23 cellular contexts compared by ENCODE assay signal in the genomic region with DNA sequence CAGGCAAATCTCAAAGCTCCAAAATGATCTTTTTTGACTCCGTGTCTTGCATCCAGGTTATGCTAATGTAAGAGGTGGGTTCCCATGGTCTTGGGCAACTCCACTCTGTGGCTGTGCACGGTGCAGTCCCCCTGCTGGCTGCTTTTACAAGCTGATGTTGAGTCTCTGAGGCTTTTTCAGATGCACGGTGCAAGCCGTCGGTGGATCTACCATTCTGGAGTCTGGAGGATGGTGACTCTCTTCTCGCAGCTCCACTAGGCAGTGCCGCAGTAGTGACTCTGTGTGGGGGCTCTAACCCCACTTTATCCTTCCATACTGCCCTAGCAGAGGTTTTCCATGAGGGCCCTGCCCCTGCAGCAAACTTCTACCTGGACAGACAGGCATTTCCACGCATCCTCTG.
A peak's percentile ranks its signal among the peaks of the same experiment; 100 is the strongest.
DNase-seq lines count a peak whose midpoint lies in the region; ATAC-seq, FAIRE-seq and TF ChIP-seq lines count a peak whose summit lies in the region.
"Had no signal": no experiment of that assay in that cellular context is flagged by ENCODE, and none has a peak within 500 bp of the region (broad histone marks: within the 10 kb centered on the region; RNA-seq: fewer than 3 reads in every experiment).

No MANE protein-coding gene starts in this region.

- TF ChIP-seq RAD21 in HepG2 (CRISPR knock-in tag; IDR thresholded peaks at IDR 0.05), result no peak

- H3K79me2 ChIP-seq in HepG2 (ENCODE audit: insufficient read depth, low read length), result no peaks in the 10 kb centered on the region

- DNase-seq in HepG2 (ENCODE audit: low spot score) (no peak), right lobe of liver (no peak), NB4 (ENCODE audit: low read depth) (peak; percentile 3), WERI-Rb-1 (no peak), posterior vena cava (ENCODE audit: low spot score) (peak; percentile 61), stomach (no peak), OCI-M1 (lab: John Stamatoyannopoulos, UW) (no peak), cardiac septum (ENCODE audit: low spot score) (no peak)
- DNase-seq: ACHN; Caco-2; Calu3; CD4-positive, alpha-beta T cell; CD8-positive, alpha-beta T cell; DMS79 treated with DMSO at 0.1 percent for 48 hours; GF-D8 had no signal

- H3K4me3 ChIP-seq in HepG2 (replicated peaks in 1 of 3; ENCODE audit: insufficient read depth in 1 of 3, low read depth in 2 of 3, low read length in 3 of 3) (no peak overlapping the region), right lobe of liver (no peak overlapping the region), NB4 (ENCODE audit: low read depth, low read length) (no peak overlapping the region), WERI-Rb-1 (ENCODE audit: low read depth, low read length) (no peak overlapping the region), stomach (no peak overlapping the region)
- H3K4me3 ChIP-seq: A549; BLaER1 treated with 17β-estradiol and CSF1 and Interleukin-3, amounts not matched to agents 10 nM and 100 nM had no signal

- POLR2A ChIA-PET in HepG2 (lab: Yijun Ruan, JAX), result no interaction called here

- no peak overlapping the region for H3K4me2 ChIP-seq in HepG2 (ENCODE audit: low read depth, low read length)
- H3K4me2 ChIP-seq: A549; BLaER1 treated with 17β-estradiol and CSF1 and Interleukin-3, amounts not matched to agents 10 nM and 100 nM had no signal

- 0 out of 2 replicates have a peak, but pooled peaks cover 8% of the 10 kb centered on the region for H3K9me3 ChIP-seq in HepG2 (ENCODE audit: low read length)
- no peaks in the 10 kb centered on the region for H3K9me3 ChIP-seq in right lobe of liver
- H3K9me3 ChIP-seq in WERI-Rb-1 (ENCODE audit: severe bottlenecking), result peaks cover 15% of the 10 kb centered on the region
- peaks cover 0 to 27% (median 13%) of the 10 kb centered on the region in 4 donors for H3K9me3 ChIP-seq in stomach
- H3K9me3 ChIP-seq: A549, Caco-2 had no signal

- TF ChIP-seq EP300 in HepG2 (IDR thresholded peaks at IDR 0.05; ENCODE audit: low read depth in 2 of 2, low read length in 2 of 2), result no peak
- TF ChIP-seq EP300 in HepG2 (CRISPR knock-in tag; IDR thresholded peaks at IDR 0.05; ENCODE audit: borderline replicate concordance), result no peak
- no peak for TF ChIP-seq EP300 in stomach (IDR thresholded peaks at IDR 0.05)

- 0 out of 3 replicates have a peak, but pooled peaks have one; percentile 35 for ATAC-seq in HepG2
- no peak for ATAC-seq in right lobe of liver
- ATAC-seq: A549; CD8-positive, alpha-beta T cell had no signal

- H2AFZ ChIP-seq in HepG2 (ENCODE audit: low read length), result no peak overlapping the region

- H3K27ac ChIP-seq in HepG2 (ENCODE audit: extremely low read length, insufficient read depth, low read length), result no peak overlapping the region
- no peak overlapping the region for H3K27ac ChIP-seq in right lobe of liver
- no peak overlapping the region for H3K27ac ChIP-seq in WERI-Rb-1
- H3K27ac ChIP-seq in stomach, result no peak overlapping the region
- H3K27ac ChIP-seq: 22Rv1; A549; BLaER1 treated with 17β-estradiol and CSF1 and Interleukin-3, amounts not matched to agents 10 nM and 100 nM; C4-2B had no signal

- WGBS in HepG2 (ENCODE audit: low lambda C conversion rate), result 51% methylated on average over 5 of the region's 8 CpGs
- WGBS in right lobe of liver (ENCODE audit: insufficient coverage, low coverage, low lambda C conversion rate, missing lambda C conversion rate), result 85% methylated on average over 5 of the region's 8 CpGs
- WGBS in stomach, 5 donors, result 87 to 91% (median 89%) methylated on average over 8 of the region's 8 CpGs

- no peak for FAIRE-seq in HepG2 (lab: Jason Lieb, UNC)
- FAIRE-seq: A549, D721Med, G401.6, GM12891, GM19239 had no signal

- H3K36me3 ChIP-seq in HepG2 (replicated peaks in 1 of 2; ENCODE audit: control insufficient read depth in 1 of 2, insufficient read depth in 2 of 2, low read length in 2 of 2) (no peaks in the 10 kb centered on the region), right lobe of liver (no peaks in the 10 kb centered on the region), WERI-Rb-1 (no peaks in the 10 kb centered on the region), stomach (no peaks in the 10 kb centered on the region)
- H3K36me3 ChIP-seq: BLaER1 treated with 17β-estradiol and CSF1 and Interleukin-3, amounts not matched to agents 10 nM and 100 nM had no signal

- H3K9ac ChIP-seq in HepG2 (ENCODE audit: insufficient read depth, low read depth, low read length), result no peak overlapping the region
- H3K9ac ChIP-seq: BLaER1 treated with 17β-estradiol and CSF1 and Interleukin-3, amounts not matched to agents 10 nM and 100 nM had no signal

- TF ChIP-seq CTCF in HepG2 (CRISPR knock-in tag; IDR thresholded peaks at IDR 0.05) (no peak), right lobe of liver (IDR thresholded peaks at IDR 0.05) (no peak), NB4 (IDR thresholded peaks at IDR 0.05; ENCODE audit: low read depth, low read length) (peak; percentile 2), WERI-Rb-1 (IDR thresholded peaks at IDR 0.05; ENCODE audit: low read depth, low read length) (0 out of 2 replicates have a peak, but pooled peaks have one; percentile 25), stomach (IDR thresholded peaks at IDR 0.05) (no peak)

- H3K4me1 ChIP-seq in HepG2 (ENCODE audit: insufficient read depth, low read length) (no peaks in the 10 kb centered on the region), right lobe of liver (no peaks in the 10 kb centered on the region), stomach (no peaks in the 10 kb centered on the region)
- H3K4me1 ChIP-seq: A549; BLaER1 treated with 17β-estradiol and CSF1 and Interleukin-3, amounts not matched to agents 10 nM and 100 nM; Caco-2 had no signal

- H3K27me3 ChIP-seq in HepG2 (ENCODE audit: control insufficient read depth in 1 of 2, insufficient read depth in 2 of 2, low read length in 2 of 2) (no peaks in the 10 kb centered on the region), right lobe of liver (no peaks in the 10 kb centered on the region), WERI-Rb-1 (ENCODE audit: insufficient read depth, low read depth, severe bottlenecking) (no peaks in the 10 kb centered on the region), stomach (no peaks in the 10 kb centered on the region)
- H3K27me3 ChIP-seq: BLaER1 treated with 17β-estradiol and CSF1 and Interleukin-3, amounts not matched to agents 10 nM and 100 nM had no signal

- CTCF ChIA-PET in HepG2 (lab: Yijun Ruan, JAX; ENCODE audit: low intra/inter-chr PET ratio, low total read pairs), result no interaction called here

- intact Hi-C loops in HepG2 (cut with micrococcal nuclease; ENCODE audit: unreplicated experiment), result no loop called here
- intact Hi-C loops in right lobe of liver (cut with DNase I), result no loop called here
- intact Hi-C loops in posterior vena cava (cut with DNase I), result no loop called here
- intact Hi-C loops in stomach (cut with DNase I; ENCODE audit: low total_unique reads), result no loop called here
- intact Hi-C loops in cardiac septum (cut with DNase I), result no loop called here

- TF ChIP-seq POLR2A in HepG2 (IDR thresholded peaks at IDR 0.05; ENCODE audit: insufficient read depth in 1 of 2, low read depth in 2 of 2, low read length in 2 of 2) (no peak), right lobe of liver (IDR thresholded peaks at IDR 0.05) (no peak), NB4 (IDR thresholded peaks at IDR 0.05; ENCODE audit: extremely low read depth, insufficient read length) (no peak), stomach (IDR thresholded peaks at IDR 0.05) (no peak)

- no peaks in the 10 kb centered on the region for H4K20me1 ChIP-seq in HepG2 (ENCODE audit: insufficient read depth, low read length)
- H4K20me1 ChIP-seq: BLaER1 treated with 17β-estradiol and CSF1 and Interleukin-3, amounts not matched to agents 10 nM and 100 nM had no signal

- in situ Hi-C loops in HepG2 (cut with HindIII; ENCODE audit: extremely low pct_ligation_motif_present, low pct_unique_long_range_greater_than_20kb), result loop anchor here (25.0 kb wide), 1 partner anchor 1403 kb away; no protein-coding TSS in a partner anchor

- BruUV-seq in HepG2 (replicated peaks; lab: Mats Ljungman, UMichigan), result no TSS peak

TF ChIP-seq in HepG2, 621 proteins besides CTCF, POLR2A, EP300 and RAD21 (continues in another document):
- TF ChIP-seq CREB1 (IDR thresholded peaks at IDR 0.05) (no peak), CREB1 (CRISPR knock-in tag; IDR thresholded peaks at IDR 0.05) (no peak), ZNF883 (CRISPR knock-in tag; IDR thresholded peaks at IDR 0.05; ENCODE audit: not compliant biosample characterization) (no peak), KAT7 (CRISPR knock-in tag; IDR thresholded peaks at IDR 0.05; ENCODE audit: borderline replicate concordance) (no peak), RNF219 (CRISPR knock-in tag; IDR thresholded peaks at IDR 0.05) (no peak), KLF11 (CRISPR knock-in tag; IDR thresholded peaks at IDR 0.05) (no peak), ZNF484 (CRISPR knock-in tag; IDR thresholded peaks at IDR 0.05; ENCODE audit: borderline replicate concordance, low read depth) (no peak), DMAP1 (CRISPR knock-in tag; IDR thresholded peaks at IDR 0.05) (no peak), ZNF12 (CRISPR knock-in tag; IDR thresholded peaks at IDR 0.05) (no peak), ZNF792 (CRISPR knock-in tag; IDR thresholded peaks at IDR 0.05) (no peak), ARID2 (CRISPR knock-in tag; IDR thresholded peaks at IDR 0.05; ENCODE audit: borderline replicate concordance) (no peak)

Comparison
In these comparisons a context has a peak if more than half of its experiments do, and no peak if none do; other contexts are left out.
1. DNase-seq: peak in NB4 (single experiment) and posterior vena cava (single experiment); none in HepG2 (single experiment), right lobe of liver (0 of 3), WERI-Rb-1 (single experiment), stomach (single experiment), OCI-M1 (single experiment) and cardiac septum (single experiment).
2. CTCF ChIP-seq: peak in NB4 (single experiment) and WERI-Rb-1 (single experiment); none in HepG2 (single experiment), right lobe of liver (0 of 4) and stomach (0 of 7).